In the genomic region with DNA sequence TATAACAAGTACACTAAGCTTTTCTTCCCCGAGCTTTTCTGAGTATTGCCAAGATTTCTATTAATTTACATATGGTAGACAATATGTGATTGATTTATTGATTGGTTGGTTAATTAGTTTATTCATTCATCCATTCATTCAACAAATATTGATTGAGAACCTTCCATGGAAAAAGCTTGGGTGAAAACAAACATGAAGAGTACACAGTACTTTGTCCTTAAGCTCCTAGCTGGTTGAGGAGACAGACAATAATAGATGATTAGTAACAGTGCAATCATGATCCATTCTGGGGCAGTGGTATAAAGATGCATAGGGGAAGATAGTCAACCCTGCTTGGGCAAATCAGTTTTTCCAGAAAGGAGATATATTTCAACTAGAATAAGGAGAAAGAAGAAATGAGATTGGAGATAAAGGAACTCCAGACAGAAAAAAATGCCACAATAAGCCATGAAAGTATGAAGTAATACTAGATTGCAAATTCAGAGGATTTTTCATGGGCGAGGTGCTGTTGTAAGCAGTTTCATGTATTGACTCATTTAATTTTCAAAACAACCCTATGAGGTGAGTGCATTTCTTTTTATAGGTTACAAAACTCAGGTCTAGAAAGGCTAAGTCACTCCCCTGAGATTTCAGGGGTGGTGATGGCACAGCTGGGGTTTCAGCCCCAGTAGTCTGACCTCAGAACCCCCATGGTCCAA, we compare ENCODE assay signal across 12 cellular contexts.
DNase-seq lines count a peak whose midpoint lies in the region; ATAC-seq and TF ChIP-seq lines count a peak whose summit lies in the region.
"Had no signal": no experiment of that assay in that cellular context is flagged by ENCODE, and none has a peak within 500 bp of the region (broad histone marks: within the 10 kb centered on the region; RNA-seq: fewer than 3 reads in every experiment).

No MANE protein-coding gene starts in this region.

- intact Hi-C loops in ovary (cut with DNase I), result no loop called here

- no peaks in the 10 kb centered on the region for H3K36me3 ChIP-seq in ovary
- H3K36me3 ChIP-seq: Peyer's patch had no signal

- TF ChIP-seq EP300 in ovary (IDR thresholded peaks at IDR 0.05), result no peak

- H3K27me3 ChIP-seq in ovary, result no peaks in the 10 kb centered on the region
- H3K27me3 ChIP-seq: Peyer's patch had no signal

- no peaks in the 10 kb centered on the region for H3K9me3 ChIP-seq in ovary
- H3K9me3 ChIP-seq: Peyer's patch had no signal

- no peaks in the 10 kb centered on the region for H3K4me1 ChIP-seq in ovary (ENCODE audit: insufficient read depth)
- H3K4me1 ChIP-seq: Peyer's patch had no signal

- TF ChIP-seq CTCF in epithelial cell of esophagus (IDR thresholded peaks at IDR 0.05; ENCODE audit: insufficient read depth, low read depth, low read length, missing control alignments) (no peak), ovary (IDR thresholded peaks at IDR 0.05) (no peak)

- peak; percentile 88 for DNase-seq in epithelial cell of esophagus (ENCODE audit: low read depth)
- no peak for DNase-seq in H4 (ENCODE audit: low spot score)
- DNase-seq in activated CD8-positive, alpha-beta memory T cell treated with anti-CD3 and anti-CD28 coated beads for 24 hours, result no peak
- DNase-seq in ovary, result no peak
- no peak for DNase-seq in SIG-M5 treated with dmso at 0.1 percent for 504 hours (lab: John Stamatoyannopoulos, UW; ENCODE audit: unreplicated experiment)
- DNase-seq: activated CD4-positive, CD25-positive, alpha-beta regulatory T cell treated with anti-CD3 and anti-CD28 coated beads, Interleukin-2, amount 50 U/mL, for 72 hours; kidney; NCI-H1417; Peyer's patch had no signal

- ATAC-seq in GM18502 (IDR thresholded peaks at IDR 0.05; ENCODE audit: poor library complexity, unreplicated experiment) (peak; percentile 76), GM21717 (IDR thresholded peaks at IDR 0.05; ENCODE audit: unreplicated experiment) (peak; percentile 95), HG03342 (IDR thresholded peaks at IDR 0.05; ENCODE audit: unreplicated experiment) (peak; percentile 94)

- 71 to 94% (median 89%) methylated on average over 2 of the region's 2 CpGs for WGBS in ovary, 3 donors

- H3K27ac ChIP-seq in ovary, result no peak overlapping the region
- H3K27ac ChIP-seq: Peyer's patch had no signal

- no peak for TF ChIP-seq POLR2A in ovary (IDR thresholded peaks at IDR 0.05)

- H3K4me3 ChIP-seq in epithelial cell of esophagus (ENCODE audit: low read length) (no peak overlapping the region), ovary (no peak overlapping the region)
- H3K4me3 ChIP-seq: Peyer's patch had no signal
